Comparison of ENCODE assay signal across 9 cellular contexts in genomic region chr6:170522565-170523183, GRCh38. TPM values are rescaled to one million over a fixed set of nuclear protein-coding genes. Genes with fewer than 3 reads are reported as not detected.
DNase-seq lines count a peak whose midpoint lies in the region; ATAC-seq, FAIRE-seq and TF ChIP-seq lines count a peak whose summit lies in the region.
"Had no signal": no experiment of that assay in that cellular context is flagged by ENCODE, and none has a peak within 500 bp of the region (broad histone marks: within the 10 kb centered on the region; RNA-seq: fewer than 3 reads in every experiment).

No MANE protein-coding gene starts in this region.

- peaks cover 7 to 8% of the 10 kb centered on the region in 2 donors for H3K4me1 Mint-ChIP-seq in effector memory CD8-positive, alpha-beta T cell (ENCODE audit: low read depth in 2 of 2)

- DNase-seq in ACHN (peak; percentile 22), GM12891 (ENCODE audit: insufficient read length, low spot score) (no peak), RKO (ENCODE audit: low spot score) (peak; percentile 15), heart left ventricle (peak in 2 of 5 donors; percentile 24 to 38), OCI-M1 (lab: John Stamatoyannopoulos, UW) (no peak), HT-29 (ENCODE audit: low spot score) (no peak)
- DNase-seq in effector memory CD8-positive, alpha-beta T cell = no peak

- peak in 4 of 12 donors; percentile 5 to 37 (median 29) for TF ChIP-seq CTCF in heart left ventricle (IDR thresholded peaks at IDR 0.05)

- peak overlapping the region in 11 of 12 donors; percentile 2 to 88 (median 73) for H3K27ac ChIP-seq in heart left ventricle

- H3K27me3 ChIP-seq in heart left ventricle = no peaks in the 10 kb centered on the region

- WGBS in heart left ventricle, 4 donors = 71 to 79% (median 74%) methylated on average over 10 of the region's 10 CpGs

- peaks cover 0 to 28% (median 21%) of the 10 kb centered on the region in 12 donors for H3K4me1 ChIP-seq in heart left ventricle

- H3K4me3 ChIP-seq in heart left ventricle = no peak overlapping the region

- no peaks in the 10 kb centered on the region for H3K36me3 Mint-ChIP-seq in effector memory CD8-positive, alpha-beta T cell (ENCODE audit: insufficient read depth)

- ATAC-seq in heart left ventricle = peak in 3 of 4 donors; percentile 48 to 56 (median 51)
- no peak for ATAC-seq in effector memory CD8-positive, alpha-beta T cell (replicated peaks)
- ATAC-seq in GM21390 (IDR thresholded peaks at IDR 0.05; ENCODE audit: unreplicated experiment) = no peak

- peaks cover 34 to 38% of the 10 kb centered on the region in 2 donors for H3K27me3 Mint-ChIP-seq in effector memory CD8-positive, alpha-beta T cell

- peak; percentile 35 for FAIRE-seq in GM12891 (lab: Jason Lieb, UNC)
- FAIRE-seq: colon had no signal

- H3K4me3 Mint-ChIP-seq in effector memory CD8-positive, alpha-beta T cell = no peak overlapping the region

- H3K27ac Mint-ChIP-seq in effector memory CD8-positive, alpha-beta T cell = no peak overlapping the region

- intact Hi-C loops in heart left ventricle (cut with DNase I) = loop anchor here in 8 of 10 donors (5.0 to 10.0 kb wide), 9 partner anchors 208 to 1568 kb away; partner anchors contain the start of genes FAM120B (in 4 of the 8) and DLL1 (in 3 of the 8)

- in situ Hi-C loops in ACHN (cut with HindIII; ENCODE audit: low pct_ligation_motif_present, low pct_unique_long_range_greater_than_20kb, low sequenced_read_pairs) = no loop called here

- no peaks in the 10 kb centered on the region for H3K9me3 ChIP-seq in heart left ventricle

- no peak for TF ChIP-seq POLR2A in GM12891 (IDR thresholded peaks at IDR 0.05; ENCODE audit: low read depth, low read length)
- no peak for TF ChIP-seq POLR2A in heart left ventricle (IDR thresholded peaks at IDR 0.05)

- no peaks in the 10 kb centered on the region for H3K36me3 ChIP-seq in heart left ventricle

- no peaks in the 10 kb centered on the region for H3K9me3 Mint-ChIP-seq in effector memory CD8-positive, alpha-beta T cell

TF ChIP-seq in GM12891, 5 proteins besides CTCF, POLR2A, EP300 and RAD21:
- TF ChIP-seq TAF1 (IDR thresholded peaks at IDR 0.05; ENCODE audit: low read depth, low read length) = no peak
- TF ChIP-seq POLR2AphosphoS5 (IDR thresholded peaks at IDR 0.05; ENCODE audit: low read depth, low read length) = no peak
- no peak for TF ChIP-seq SPI1 (IDR thresholded peaks at IDR 0.05; ENCODE audit: low read depth, low read length)
- no peak for TF ChIP-seq POU2F2 (IDR thresholded peaks at IDR 0.05; ENCODE audit: low read depth, low read length)
- no peak for TF ChIP-seq PAX5 (IDR thresholded peaks at IDR 0.05; ENCODE audit: insufficient read depth, low read length, severe bottlenecking)

RNA-seq across cellular contexts. Expression of gene PSMB1, which starts 30.4 kb away (rescaled TPM):
- 295 TPM for polyA plus RNA-seq in GM12891 (2012; ENCODE audit: low read depth, missing spikeins)
- 100 to 1,000 TPM; 124 to 273 (median 146) TPM for total RNA-seq in heart left ventricle
- 100 to 1,000 TPM; 287 to 313 TPM for polyA plus RNA-seq in heart left ventricle
- total RNA-seq in HT-29 (2014; rRNA removed; shearing (Covaris generic)) = 358 and 431 TPM in 2 replicates

RNA-seq across cellular contexts. Expression of gene TBP, which starts 31.5 kb away (rescaled TPM):
- 11.2 TPM for polyA plus RNA-seq in GM12891 (2012; ENCODE audit: low read depth, missing spikeins)
- 10 to 100 TPM in 2 of 9 donors, 1 to 10 TPM in 7; 6.5 to 19.1 (median 8.9) TPM for total RNA-seq in heart left ventricle
- 1 to 10 TPM; 6.7 to 8.8 TPM for polyA plus RNA-seq in heart left ventricle
- 19.6 and 32.1 TPM in 2 replicates for total RNA-seq in HT-29 (2014; rRNA removed; shearing (Covaris generic))

Comparison
In these comparisons a context has a peak if more than half of its experiments do, and no peak if none do; other contexts are left out.
1. DNase-seq: peak in ACHN (single experiment) and RKO (single experiment); none in GM12891 (single experiment), OCI-M1 (single experiment), effector memory CD8-positive, alpha-beta T cell (0 of 3) and HT-29 (single experiment).
2. ATAC-seq: peak in heart left ventricle (3 of 4); none in effector memory CD8-positive, alpha-beta T cell (single experiment) and GM21390 (single experiment).